1 cellular context compared by ENCODE assay signal in genomic region chr19:5961969-5962945, GRCh38.
TF ChIP-seq lines count a peak whose summit lies in the region.

No MANE protein-coding gene starts in this region.

TF ChIP-seq in K562, 482 proteins besides CTCF, POLR2A, EP300 and RAD21:
- no peak for TF ChIP-seq NRF1 (conservative IDR thresholded peaks at IDR 0.05 in 1 of 2, IDR thresholded peaks at IDR 0.05 in 1 of 2)
- no peak for TF ChIP-seq CCAR2 (IDR thresholded peaks at IDR 0.05; ENCODE audit: low read depth, low read length)
- no peak for TF ChIP-seq E4F1 (CRISPR knock-in tag; IDR thresholded peaks at IDR 0.05; ENCODE audit: borderline replicate concordance)
- TF ChIP-seq ETS2 (tag; IDR thresholded peaks at IDR 0.05; ENCODE audit: borderline replicate concordance, poor library complexity, severe bottlenecking), result no peak
- TF ChIP-seq RFX5 (IDR thresholded peaks at IDR 0.05; ENCODE audit: low read depth, low read length), result no peak
- no peak for TF ChIP-seq SMARCC2 (IDR thresholded peaks at IDR 0.05; ENCODE audit: low read depth)
- TF ChIP-seq DPF2 (IDR thresholded peaks at IDR 0.05), result no peak
- no peak for TF ChIP-seq E2F5 (CRISPR knock-in tag; IDR thresholded peaks at IDR 0.05)
- TF ChIP-seq FOS (IDR thresholded peaks at IDR 0.05; ENCODE audit: extremely low read depth, insufficient read length), result no peak
- TF ChIP-seq MTF1 (CRISPR knock-in tag; IDR thresholded peaks at IDR 0.05; ENCODE audit: borderline replicate concordance), result no peak
- TF ChIP-seq ZNF316 (IDR thresholded peaks at IDR 0.05), result no peak
- TF ChIP-seq IFI16 (CRISPR knock-in tag; IDR thresholded peaks at IDR 0.05), result no peak
- TF ChIP-seq ZNF274 (IDR thresholded peaks at IDR 0.05; ENCODE audit: borderline replicate concordance, low read depth, low read length), result no peak
- TF ChIP-seq, protein P1, sequence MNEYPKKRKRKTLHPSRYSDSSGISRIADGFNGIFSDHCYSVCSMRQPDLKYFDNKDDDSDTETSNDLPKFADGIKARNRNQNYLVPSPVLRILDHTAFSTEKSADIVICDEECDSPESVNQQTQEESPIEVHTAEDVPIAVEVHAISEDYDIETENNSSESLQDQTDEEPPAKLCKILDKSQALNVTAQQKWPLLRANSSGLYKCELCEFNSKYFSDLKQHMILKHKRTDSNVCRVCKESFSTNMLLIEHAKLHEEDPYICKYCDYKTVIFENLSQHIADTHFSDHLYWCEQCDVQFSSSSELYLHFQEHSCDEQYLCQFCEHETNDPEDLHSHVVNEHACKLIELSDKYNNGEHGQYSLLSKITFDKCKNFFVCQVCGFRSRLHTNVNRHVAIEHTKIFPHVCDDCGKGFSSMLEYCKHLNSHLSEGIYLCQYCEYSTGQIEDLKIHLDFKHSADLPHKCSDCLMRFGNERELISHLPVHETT (CRISPR knock-in tag; conservative IDR thresholded peaks at IDR 0.05 in 1 of 2, IDR thresholded peaks at IDR 0.05 in 1 of 2), result no peak
- no peak for TF ChIP-seq HSF4 (CRISPR knock-in tag; IDR thresholded peaks at IDR 0.05; ENCODE audit: borderline replicate concordance)
- no peak for TF ChIP-seq POLR2AphosphoS5 (IDR thresholded peaks at IDR 0.05; ENCODE audit: control insufficient read depth, insufficient read depth, low read depth, low read length)
- TF ChIP-seq ZNF431 (CRISPR knock-in tag; IDR thresholded peaks at IDR 0.05), result no peak
- no peak for TF ChIP-seq ZNF77 (CRISPR knock-in tag; IDR thresholded peaks at IDR 0.05)
- TF ChIP-seq SREBF1 (IDR thresholded peaks at IDR 0.05; ENCODE audit: borderline replicate concordance, low read depth, low read length), result no peak
